1 cellular context compared by ENCODE assay signal in genomic region chr16:31187808-31188189, GRCh38.
TF ChIP-seq lines count a peak whose summit lies in the region.

No MANE protein-coding gene starts in this region.

TF ChIP-seq in HCT116, 20 proteins besides CTCF, POLR2A, EP300 and RAD21 (continued from another document):
- TF ChIP-seq ZNF274 (IDR thresholded peaks at IDR 0.05; ENCODE audit: low read depth, low read length), result no peak
- TF ChIP-seq SIN3A (IDR thresholded peaks at IDR 0.05; ENCODE audit: low read depth), result no peak
- TF ChIP-seq FOSL1 (IDR thresholded peaks at IDR 0.05; ENCODE audit: low read depth), result no peak
- TF ChIP-seq ZFX (IDR thresholded peaks at IDR 0.05), result no peak
- TF ChIP-seq POLR2AphosphoS5 (IDR thresholded peaks at IDR 0.05; ENCODE audit: low read depth, low read length), result peak; percentile 33; the same call in 1 of the 2 replicates
